Comparison of ENCODE assay signal across 20 cellular contexts in the genomic region with DNA sequence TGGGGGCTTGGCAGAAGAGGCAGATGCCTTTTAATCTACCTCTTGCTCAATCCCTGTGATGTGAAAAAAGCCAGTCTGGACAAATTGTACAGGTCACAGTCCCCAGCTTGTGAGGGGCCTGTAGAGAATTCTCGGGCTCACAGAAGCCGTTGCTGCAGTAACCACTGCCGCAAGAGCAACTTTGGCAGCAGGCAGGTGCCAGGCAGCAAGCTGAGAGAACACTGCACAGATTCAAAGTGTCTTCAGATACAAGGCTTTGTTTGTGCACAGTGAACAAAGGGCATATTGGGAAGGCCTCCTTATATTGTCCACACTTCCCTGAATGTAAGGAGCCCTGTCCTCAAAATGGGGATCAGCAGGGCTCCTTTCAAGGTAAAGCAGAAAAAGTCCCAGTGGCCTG. TPM values are rescaled to one million over a fixed set of nuclear protein-coding genes. Genes with fewer than 3 reads are reported as not detected.
DNase-seq lines count a peak whose midpoint lies in the region; ATAC-seq and TF ChIP-seq lines count a peak whose summit lies in the region.
"Had no signal": no experiment of that assay in that cellular context is flagged by ENCODE, and none has a peak within 500 bp of the region (broad histone marks: within the 10 kb centered on the region; RNA-seq: fewer than 3 reads in every experiment).

No MANE protein-coding gene starts in this region.

- H3K4me1 Mint-ChIP-seq in neural progenitor cell: peaks cover 5% of the 10 kb centered on the region
- no peaks in the 10 kb centered on the region for H3K4me1 Mint-ChIP-seq in CD14-positive monocyte

- no peaks in the 10 kb centered on the region for H3K9me3 ChIP-seq in neural progenitor cell (ENCODE audit: low read depth)
- H3K9me3 ChIP-seq in effector memory CD4-positive, alpha-beta T cell (ENCODE audit: control insufficient read depth, low read length): no peaks in the 10 kb centered on the region
- H3K9me3 ChIP-seq: Caco-2 had no signal

- H3K27me3 ChIP-seq in neural progenitor cell: no peaks in the 10 kb centered on the region
- no peaks in the 10 kb centered on the region for H3K27me3 ChIP-seq in effector memory CD4-positive, alpha-beta T cell (replicated peaks; ENCODE audit: control insufficient read depth, insufficient read depth, low read length, poor library complexity, severe bottlenecking)

- DNase-seq in Ammon's horn (ENCODE audit: low spot score) (peak; percentile 84), amygdala (lab: John Stamatoyannopoulos, UW) (peak in 50 of 56 donors; percentile 0 to 83 (median 40)), globus pallidus (ENCODE audit: low spot score) (peak; percentile 85), neural progenitor cell (ENCODE audit: low spot score) (no peak), CD14-positive monocyte (ENCODE audit: low spot score) (no peak), NOMO-1 (lab: John Stamatoyannopoulos, UW; ENCODE audit: unreplicated experiment in 2 of 2) (no peak)
- DNase-seq in effector memory CD4-positive, alpha-beta T cell: no peak
- DNase-seq: Caco-2; CD4-positive, CD25-positive, alpha-beta regulatory T cell; DMS153; EL; H7; NCI-H1048; NCI-H146; NCI-H2081 treated with DMSO at 0.1 percent for 48 hours; NCI-H510A treated with DMSO at 0.1 percent for 48 hours; NCI-H82; PC-9 had no signal

- TF ChIP-seq CTCF in neural progenitor cell (IDR thresholded peaks at IDR 0.05): no peak
- no peak for TF ChIP-seq CTCF in CD14-positive monocyte (IDR thresholded peaks at IDR 0.05)

- H3K79me2 ChIP-seq in neural progenitor cell (ENCODE audit: low read depth): no peaks in the 10 kb centered on the region

- H3F3A ChIP-seq in neural progenitor cell (ENCODE audit: low read depth): no peaks in the 10 kb centered on the region

- peaks cover 3% of the 10 kb centered on the region for H3K9me3 Mint-ChIP-seq in neural progenitor cell
- peaks cover 0 to 2% (median 1%) of the 10 kb centered on the region in 7 donors for H3K9me3 Mint-ChIP-seq in CD14-positive monocyte
- H3K9me3 Mint-ChIP-seq: CD4-positive, CD25-positive, alpha-beta regulatory T cell had no signal

- peak overlapping the region; percentile 89 for H3K27ac Mint-ChIP-seq in neural progenitor cell
- H3K27ac Mint-ChIP-seq in CD14-positive monocyte: peak overlapping the region in 1 of 7 donors; percentile 42

- no peak overlapping the region for H3K9ac ChIP-seq in neural progenitor cell
- H3K9ac ChIP-seq: KMS-11 had no signal

- no peak overlapping the region for H2AFZ ChIP-seq in neural progenitor cell (replicated peaks)
- H2AFZ ChIP-seq: PC-9 had no signal

- H3K4me2 ChIP-seq in neural progenitor cell: no peak overlapping the region
- H3K4me2 ChIP-seq: KMS-11, PC-9 had no signal

- H3K36me3 Mint-ChIP-seq in neural progenitor cell (peaks cover 17% of the 10 kb centered on the region), CD14-positive monocyte (peaks cover 44 to 67% of the 10 kb centered on the region in 2 donors)

- no peak overlapping the region for H3K27ac ChIP-seq in neural progenitor cell
- no peak overlapping the region for H3K27ac ChIP-seq in effector memory CD4-positive, alpha-beta T cell (ENCODE audit: insufficient read depth, low read length, poor library complexity, severe bottlenecking)
- H3K27ac ChIP-seq: KMS-11, PC-9 had no signal

- no peak for ATAC-seq in HG02763 (IDR thresholded peaks at IDR 0.05; ENCODE audit: unreplicated experiment)

- no peaks in the 10 kb centered on the region for H3K36me3 ChIP-seq in neural progenitor cell
- H3K36me3 ChIP-seq in effector memory CD4-positive, alpha-beta T cell (ENCODE audit: control insufficient read depth, insufficient read depth, low read length): peaks cover 16% of the 10 kb centered on the region

- H3K4me3 ChIP-seq in neural progenitor cell: no peak overlapping the region
- H3K4me3 ChIP-seq in effector memory CD4-positive, alpha-beta T cell (ENCODE audit: insufficient read depth, low read depth, low read length, poor library complexity, severe bottlenecking): no peak overlapping the region
- H3K4me3 ChIP-seq: PC-9 had no signal

- H3K27me3 Mint-ChIP-seq in neural progenitor cell (ENCODE audit: insufficient read depth, low read depth): peaks cover 6% of the 10 kb centered on the region
- H3K27me3 Mint-ChIP-seq in CD14-positive monocyte (ENCODE audit: low read depth in 3 of 3): peaks cover 0 to 5% (median 0%) of the 10 kb centered on the region in 3 donors
- H3K27me3 Mint-ChIP-seq: CD4-positive, CD25-positive, alpha-beta regulatory T cell had no signal

- intact Hi-C loops in CD14-positive monocyte (cut with micrococcal nuclease): no loop called here

- H3K4me3 Mint-ChIP-seq in neural progenitor cell (no peak overlapping the region), CD14-positive monocyte (no peak overlapping the region)
- H3K4me3 Mint-ChIP-seq: CD4-positive, CD25-positive, alpha-beta regulatory T cell had no signal

- no peaks in the 10 kb centered on the region for H4K20me1 ChIP-seq in neural progenitor cell (ENCODE audit: low read depth)

- H3K4me1 ChIP-seq in neural progenitor cell: no peaks in the 10 kb centered on the region
- H3K4me1 ChIP-seq in effector memory CD4-positive, alpha-beta T cell (ENCODE audit: control insufficient read depth, insufficient read depth, low read length, poor library complexity, severe bottlenecking): no peaks in the 10 kb centered on the region
- H3K4me1 ChIP-seq: Caco-2 had no signal

RNA-seq across cellular contexts. Expression of a gene that starts 11.7 kb away (rescaled TPM):
- 11.2 and 20.6 TPM in 2 replicates for total RNA-seq in neural progenitor cell (ENCODE audit: low replicate concordance)
- 10 to 100 TPM; 18.1 to 23.1 TPM for polyA plus RNA-seq in CD14-positive monocyte

RNA-seq across cellular contexts. Expression of a gene that starts 32.2 kb away (rescaled TPM):
- 19.7 and 22.2 TPM in 2 replicates for total RNA-seq in neural progenitor cell (ENCODE audit: low replicate concordance)
- 10 to 100 TPM; 83.1 to 83.8 TPM for polyA plus RNA-seq in CD14-positive monocyte

RNA-seq across cellular contexts. Expression of a gene that starts 38.0 kb away (rescaled TPM):
- 0.30 and 11.0 TPM in 2 replicates for total RNA-seq in neural progenitor cell (ENCODE audit: low replicate concordance)
- 1 to 10 TPM; 4.1 to 5.5 TPM for polyA plus RNA-seq in CD14-positive monocyte

RNA-seq across cellular contexts. Expression of a gene that starts 50.7 kb away (rescaled TPM):
- 1.4 and 1.5 TPM in 2 replicates for total RNA-seq in neural progenitor cell (ENCODE audit: low replicate concordance)
- polyA plus RNA-seq in CD14-positive monocyte: 1 to 10 TPM; 1.1 to 2.0 TPM

RNA-seq across cellular contexts. Expression of a gene that starts 53.0 kb away (rescaled TPM):
- total RNA-seq in neural progenitor cell (ENCODE audit: low replicate concordance): 1.1 and 3.1 TPM in 2 replicates
- polyA plus RNA-seq in CD14-positive monocyte: under 1 TPM in 1 of 2 donors, not detected in 1; 0.11 TPM

Comparison
In these comparisons a context has a peak if more than half of its experiments do, and no peak if none do; other contexts are left out.
1. DNase-seq: peak in Ammon's horn (single experiment), amygdala (50 of 56) and globus pallidus (single experiment); none in neural progenitor cell (single experiment), effector memory CD4-positive, alpha-beta T cell (0 of 3), CD14-positive monocyte (single experiment) and NOMO-1 (0 of 2).